ENCODE assay signal across 14 cellular contexts in genomic region chr22:22952531-22953295, GRCh38.
"Had no signal": no experiment of that assay in that cellular context is flagged by ENCODE, and none has a peak within 500 bp of the region (broad histone marks: within the 10 kb centered on the region; RNA-seq: fewer than 3 reads in every experiment).

No MANE protein-coding gene starts in this region.

- H3K4me3 Mint-ChIP-seq: activated CD4-positive, alpha-beta T cell treated with anti-CD3 and anti-CD28 coated beads for 36 hours had no signal

- H3K4me1 ChIP-seq: left ventricle myocardium inferior, uterus had no signal

- H3K27ac ChIP-seq: left ventricle myocardium inferior, ovary, stomach, thoracic aorta, uterus had no signal

- H3K36me3 ChIP-seq: left ventricle myocardium inferior, ovary, stomach, thoracic aorta, uterus had no signal

- DNase-seq: activated CD4-positive, alpha-beta T cell treated with anti-CD3 and anti-CD28 coated beads for 36 hours; activated CD8-positive, alpha-beta memory T cell treated with anti-CD3 and anti-CD28 coated beads for 24 hours; activated naive CD4-positive, alpha-beta T cell treated with anti-CD3 and anti-CD28 coated beads, Interleukin-2, amount 50 U/mL, for 16 hours; central memory CD4-positive, alpha-beta T cell; cortex of kidney; effector memory CD4-positive, alpha-beta T cell; left ventricle myocardium inferior; mesendoderm; ovary; stimulated activated CD4-positive, alpha-beta T cell treated with anti-CD3 and anti-CD28 coated beads, Interleukin-4, amount 100 ng/mL, for 1 hour; stomach; uterus had no signal

- H3K27ac Mint-ChIP-seq: activated CD4-positive, alpha-beta T cell treated with anti-CD3 and anti-CD28 coated beads for 36 hours; activated T-helper 2 cell treated with anti-CD3 and anti-CD28 coated beads, Interferon-gamma antibody, Interleukin-2, Interleukin-4, amounts not matched to agents 10 μg/mL and 5 μg/mL and 100 μg/mL, durations not matched to agents 14 hours and 24 hours and 36 hours had no signal

- H3K27me3 ChIP-seq: ovary, uterus had no signal

- H3K9me3 Mint-ChIP-seq: activated T-helper 2 cell treated with anti-CD3 and anti-CD28 coated beads, Interferon-gamma antibody, Interleukin-2, Interleukin-4, amounts not matched to agents 10 μg/mL and 5 μg/mL and 100 μg/mL, durations not matched to agents 14 hours and 24 hours and 36 hours had no signal

- H3K4me3 ChIP-seq: left ventricle myocardium inferior, ovary, stomach, thoracic aorta, uterus had no signal

- ATAC-seq: activated CD4-positive, alpha-beta T cell treated with anti-CD3 and anti-CD28 coated beads for 36 hours had no signal

- H3K9me3 ChIP-seq: ovary, stomach, thoracic aorta, uterus had no signal
